In the genomic region with DNA sequence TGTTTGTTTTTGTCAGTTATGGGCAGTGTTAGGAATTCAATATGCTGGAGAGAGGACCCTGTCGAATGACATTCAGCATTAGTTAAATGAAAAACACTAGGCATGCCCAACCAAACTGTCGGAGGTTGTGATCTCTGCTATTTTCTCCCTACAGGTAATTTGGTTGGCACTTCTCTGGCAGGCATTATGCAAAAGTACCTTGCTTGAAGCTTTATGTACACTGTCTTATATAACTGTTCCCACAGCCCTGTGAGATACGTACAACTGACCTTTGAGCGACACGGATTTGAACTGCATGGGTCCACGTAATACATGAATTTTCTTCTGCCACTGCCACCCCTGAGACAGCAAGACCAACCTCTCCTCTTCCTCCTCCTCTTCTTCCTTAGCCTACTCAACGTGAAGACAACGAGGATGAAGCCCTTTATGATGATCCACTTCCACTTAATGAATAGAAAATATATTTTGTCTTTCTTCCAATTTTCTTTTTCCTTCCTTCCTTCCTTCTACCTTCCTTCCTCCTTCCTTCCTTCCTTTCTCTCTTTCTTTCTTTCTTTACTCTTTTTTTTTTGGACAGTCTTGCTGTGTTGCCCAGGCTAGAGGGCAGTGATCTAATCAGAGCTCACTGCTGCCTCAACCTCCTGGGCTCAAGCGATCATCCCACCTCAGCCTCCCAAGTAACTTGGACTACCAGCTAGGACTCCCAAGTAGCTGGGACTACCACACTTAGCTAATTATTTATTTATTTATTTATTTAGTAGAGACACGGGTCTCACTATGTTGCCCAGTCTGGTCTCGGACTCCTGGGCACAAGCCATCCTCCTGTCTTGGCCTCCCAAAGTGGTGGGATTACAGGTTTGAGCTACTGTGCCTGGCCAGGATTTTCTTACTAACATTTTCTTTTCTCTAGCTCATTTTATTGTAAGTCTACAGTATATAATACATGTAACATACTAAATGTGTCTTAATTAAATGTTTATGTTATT, we compare ENCODE assay signal across 15 cellular contexts.
DNase-seq lines count a peak whose midpoint lies in the region; FAIRE-seq and TF ChIP-seq lines count a peak whose summit lies in the region.
"Had no signal": no experiment of that assay in that cellular context is flagged by ENCODE, and none has a peak within 500 bp of the region (broad histone marks: within the 10 kb centered on the region; RNA-seq: fewer than 3 reads in every experiment).

No MANE protein-coding gene starts in this region.

- H4K20me1 ChIP-seq in PC-9 (ENCODE audit: insufficient read depth), result no peaks in the 10 kb centered on the region

- no peaks in the 10 kb centered on the region for H3K27me3 ChIP-seq in PC-9 (ENCODE audit: insufficient read depth, low read depth)
- H3K27me3 ChIP-seq: SJCRH30 had no signal

- H3K27ac ChIP-seq in PC-9, result peak overlapping the region; percentile 92
- H3K27ac ChIP-seq in kidney (ENCODE audit: low read depth in 2 of 2, low read length in 2 of 2), result peak overlapping the region; percentile 10 to 44
- H3K27ac ChIP-seq in skin epidermis, result peak overlapping the region in 14 of 21 experiments; percentile 0 to 90 (median 76)
- H3K27ac ChIP-seq: SJCRH30 had no signal

- intact Hi-C loops in PC-9 (cut with micrococcal nuclease; ENCODE audit: unreplicated experiment), result loop anchor here (2.0 to 5.0 kb wide), 2 partner anchors 25 to 88 kb away; a partner anchor contains a TSS
- intact Hi-C loops in kidney (cut with DNase I), result no loop called here

- peaks cover 56% of the 10 kb centered on the region for H3F3A ChIP-seq in PC-9 (ENCODE audit: insufficient read depth, low read depth)

- H3K4me1 ChIP-seq in PC-9 (replicated peaks; ENCODE audit: insufficient read depth) (peaks cover 63% of the 10 kb centered on the region), kidney (ENCODE audit: control insufficient read depth in 1 of 2, insufficient read depth in 1 of 2, low read depth in 1 of 2, low read length in 2 of 2) (peaks cover 5 to 7% of the 10 kb centered on the region in 2 donors)

- no peaks in the 10 kb centered on the region for H3K9me2 ChIP-seq in PC-9 (ENCODE audit: insufficient read depth)

- H3K9ac ChIP-seq in kidney (ENCODE audit: low read length in 2 of 2), result no peak overlapping the region

- no peak overlapping the region for H3K4me3 ChIP-seq in PC-9
- H3K4me3 ChIP-seq in kidney (ENCODE audit: low read length in 2 of 2), result no peak overlapping the region
- H3K4me3 ChIP-seq in skin epidermis, result no peak overlapping the region
- H3K4me3 ChIP-seq: GM12878, SJCRH30 had no signal

- POLR2A ChIA-PET in PC-9 (lab: Charles Lee; ENCODE audit: unreplicated experiment), result interaction anchor here (0.7 kb wide), 1 partner anchor 65 kb away, joined by 10 read pairs; no protein-coding TSS in a partner anchor

- no TSS peak for BruUV-seq in PC-9 (replicated peaks; lab: Mats Ljungman, UMichigan)

- H3K79me2 ChIP-seq in PC-9 (ENCODE audit: low read depth), result no peaks in the 10 kb centered on the region

- DNase-seq in DMS153 (lab: John Stamatoyannopoulos, UW), result peak; percentile 61
- DNase-seq in PC-9, result no peak
- no peak for DNase-seq in kidney
- DNase-seq in SHP77 (lab: John Stamatoyannopoulos, UW), result no peak
- no peak for DNase-seq in activated T-cell treated with anti-CD3 and anti-CD28 coated beads, Interleukin-2, amount 50 U/mL, for 48 hours
- DNase-seq in glomerular visceral epithelial cell (ENCODE audit: extremely low spot score), result no peak
- no peak for DNase-seq in NCI-H524 (lab: John Stamatoyannopoulos, UW)
- DNase-seq: activated CD8-positive, alpha-beta memory T cell treated with anti-CD3 and anti-CD28 coated beads for 24 hours; activated naive CD4-positive, alpha-beta T cell treated with anti-CD3 and anti-CD28 coated beads, Interleukin-2, amount 10 ng/mL, durations not matched to agents 7 days and 5 days; NCI-H1436 treated with DMSO at 0.1 percent for 48 hours; NCI-H774; stimulated activated CD4-positive, alpha-beta T cell treated with anti-CD3 and anti-CD28 coated beads, Interleukin-2, amount 100 ng/mL, for 24 hours had no signal

- H3K9me3 ChIP-seq in PC-9 (ENCODE audit: insufficient read depth, low read depth) (no peaks in the 10 kb centered on the region), kidney (ENCODE audit: control insufficient read depth in 1 of 2, low read length in 2 of 2) (no peaks in the 10 kb centered on the region)
- H3K9me3 ChIP-seq: SJCRH30 had no signal

- FAIRE-seq in kidney (lab: Jason Lieb, UNC), result no peak
- FAIRE-seq: GM12878 had no signal

- peak overlapping the region; percentile 64 for H3K4me2 ChIP-seq in PC-9

- H2AFZ ChIP-seq in PC-9, result no peak overlapping the region

- TF ChIP-seq CTCF in PC-9 (conservative IDR thresholded peaks at IDR 0.05) (no peak), kidney (IDR thresholded peaks at IDR 0.05; ENCODE audit: borderline replicate concordance, extremely low read depth, insufficient read depth) (no peak)

- no peaks in the 10 kb centered on the region for H3K36me3 ChIP-seq in PC-9 (ENCODE audit: low read depth)
- no peaks in the 10 kb centered on the region for H3K36me3 ChIP-seq in kidney (ENCODE audit: control insufficient read depth in 1 of 2, insufficient read depth in 2 of 2, low read length in 2 of 2)
- H3K36me3 ChIP-seq: SJCRH30 had no signal

- CTCF ChIA-PET in PC-9 (lab: Charles Lee), result no interaction called here

Comparison
In these comparisons a context has a peak if more than half of its experiments do, and no peak if none do; other contexts are left out.
1. H3K27ac ChIP-seq: peak in every context shown above with its lines; median percentile 92 in PC-9; 76 in skin epidermis; 27 in kidney.